9 cellular contexts compared by ENCODE assay signal in genomic region chr3:50591196-50591741, GRCh38. TPM values are rescaled to one million over a fixed set of nuclear protein-coding genes. Genes with fewer than 3 reads are reported as not detected.
A peak's percentile ranks its signal among the peaks of the same experiment; 100 is the strongest.
DNase-seq lines count a peak whose midpoint lies in the region; ATAC-seq and TF ChIP-seq lines count a peak whose summit lies in the region.
"Had no signal": no experiment of that assay in that cellular context is flagged by ENCODE, and none has a peak within 500 bp of the region (broad histone marks: within the 10 kb centered on the region; RNA-seq: fewer than 3 reads in every experiment).

No MANE protein-coding gene starts in this region.

- H3K9ac ChIP-seq in PC-3 (ENCODE audit: low read length), result no peak overlapping the region

- H3K36me3 Mint-ChIP-seq in glutamatergic neuron (ENCODE audit: unreplicated experiment), result no peaks in the 10 kb centered on the region

- no peak for TF ChIP-seq EP300 in transverse colon (IDR thresholded peaks at IDR 0.05; ENCODE audit: low read depth)

- no TSS peak for BruUV-seq in PC-3 (replicated peaks; lab: Mats Ljungman, UMichigan)

- H3K79me2 ChIP-seq in PC-3 (ENCODE audit: low read length), result no peaks in the 10 kb centered on the region

- H3K9me3 ChIP-seq in transverse colon, result no peaks in the 10 kb centered on the region
- no peaks in the 10 kb centered on the region for H3K9me3 ChIP-seq in PC-3 (ENCODE audit: low read length)

- ATAC-seq in PC-3, result no peak

- CTCF ChIA-PET in PC-3 (lab: Charles Lee), result interaction anchor here (0.5 to 1.6 kb wide), 4 partner anchors 10 to 722 kb away, joined by 3 to 5 read pairs (median 4); partner anchors contain the start of gene CISH

- peaks cover 6% of the 10 kb centered on the region for H3K4me1 Mint-ChIP-seq in glutamatergic neuron (ENCODE audit: low read depth, unreplicated experiment)

- H3K27me3 ChIP-seq in transverse colon (no peaks in the 10 kb centered on the region), PC-3 (ENCODE audit: low read length) (no peaks in the 10 kb centered on the region)
- H3K27me3 ChIP-seq: brain microvascular endothelial cell had no signal

- peaks cover 3% of the 10 kb centered on the region for H3K9me3 Mint-ChIP-seq in glutamatergic neuron (ENCODE audit: unreplicated experiment)

- TF ChIP-seq CTCF in NB4 (IDR thresholded peaks at IDR 0.05; ENCODE audit: low read depth, low read length) (no peak), glutamatergic neuron (IDR thresholded peaks at IDR 0.05; ENCODE audit: partially characterized antibody, unreplicated experiment) (no peak), transverse colon (IDR thresholded peaks at IDR 0.05) (no peak), PC-3 (conservative IDR thresholded peaks at IDR 0.05; ENCODE audit: low read depth, low read length) (no peak)

- H3K36me3 ChIP-seq in transverse colon (no peaks in the 10 kb centered on the region), PC-3 (ENCODE audit: low read depth, low read length) (no peaks in the 10 kb centered on the region)
- H3K36me3 ChIP-seq: brain microvascular endothelial cell had no signal

- DNase-seq in stimulated activated CD4-positive, alpha-beta T cell treated with anti-CD3 and anti-CD28 coated beads, Interleukin-15, amount 100 ng/mL, for 24 hours, result peak; percentile 61
- DNase-seq in stimulated activated CD4-positive, alpha-beta T cell treated with anti-CD3 and anti-CD28 coated beads, Interleukin-4, amount 100 ng/mL, for 4 hours, result no peak
- DNase-seq in NB4 (ENCODE audit: low read depth) (peak; percentile 65), glutamatergic neuron (no peak), transverse colon (no peak), HuH-7 (ENCODE audit: low spot score) (no peak), NCI-H1105 treated with DMSO at 0.1 percent for 48 hours (lab: John Stamatoyannopoulos, UW) (no peak), PC-3 (no peak)
- DNase-seq: brain microvascular endothelial cell had no signal

- H3K9me2 ChIP-seq in PC-3 (replicated peaks; ENCODE audit: low read length), result no peaks in the 10 kb centered on the region

- in situ Hi-C loops in transverse colon (cut with MboI; ENCODE audit: low pct_ligation_motif_present in 1 of 4, low pct_unique_long_range_greater_than_20kb in 1 of 4, low sequenced_read_pairs in 3 of 4), result no loop called here

- peaks cover 5 to 18% (median 13%) of the 10 kb centered on the region in 4 donors for H3K4me1 ChIP-seq in transverse colon
- peaks cover 2% of the 10 kb centered on the region; the same call in 1 of the 2 replicates for H3K4me1 ChIP-seq in PC-3 (ENCODE audit: insufficient read depth, low read length)

- 47% methylated on average over 6 of the region's 9 CpGs; no CpG with 5 or more reads in 1 of the 2 donors for WGBS in transverse colon (ENCODE audit: low coverage in 1 of 2), 2 donors

- no peak overlapping the region for H3K4me2 ChIP-seq in PC-3 (ENCODE audit: low read length)

- TF ChIP-seq POLR2A in NB4 (IDR thresholded peaks at IDR 0.05; ENCODE audit: extremely low read depth, insufficient read length), result no peak
- no peak for TF ChIP-seq POLR2A in transverse colon (IDR thresholded peaks at IDR 0.05)

- no peak overlapping the region for H3K4me3 Mint-ChIP-seq in glutamatergic neuron (ENCODE audit: unreplicated experiment)

- H3K27me3 Mint-ChIP-seq in glutamatergic neuron (ENCODE audit: unreplicated experiment), result peaks cover 3% of the 10 kb centered on the region

- peak overlapping the region; percentile 66 for H3K27ac Mint-ChIP-seq in glutamatergic neuron (ENCODE audit: unreplicated experiment)

- no peak overlapping the region for H2AFZ ChIP-seq in PC-3 (ENCODE audit: low read length)

- H3K27ac ChIP-seq in transverse colon (peak overlapping the region; percentile 65 to 73 (median 71)), PC-3 (ENCODE audit: low read length) (no peak overlapping the region)
- H3K27ac ChIP-seq: brain microvascular endothelial cell had no signal

- H4K20me1 ChIP-seq in PC-3 (ENCODE audit: low read length), result no peaks in the 10 kb centered on the region

- POLR2A ChIA-PET in PC-3 (lab: Charles Lee; ENCODE audit: unreplicated experiment), result no interaction called here

- H3K4me3 ChIP-seq in NB4 (ENCODE audit: low read depth, low read length) (no peak overlapping the region), transverse colon (no peak overlapping the region), PC-3 (ENCODE audit: low read length) (no peak overlapping the region)

- intact Hi-C loops in transverse colon (cut with DNase I; ENCODE audit: low total_unique reads) (no loop called here), PC-3 (cut with micrococcal nuclease) (no loop called here)

- no peaks in the 10 kb centered on the region for H3F3A ChIP-seq in PC-3 (ENCODE audit: low read length, unreplicated experiment)

RNA-seq across cellular contexts. Expression of gene CISH, which starts 20.3 kb away (rescaled TPM):
- total RNA-seq in glutamatergic neuron (ENCODE audit: unreplicated experiment), result 6.0 TPM
- total RNA-seq in transverse colon, result 10 to 100 TPM in 2 of 4 donors, 1 to 10 TPM in 2; 3.0 to 15.9 (median 9.2) TPM
- total RNA-seq in PC-3 (2014; rRNA removed), result 1.6 and 2.3 TPM in 2 replicates

RNA-seq across cellular contexts. Expression of gene HEMK1, which starts 21.9 kb away (rescaled TPM):
- total RNA-seq in glutamatergic neuron (ENCODE audit: unreplicated experiment) (21.1 TPM), transverse colon (10 to 100 TPM in 1 of 4 donors, 1 to 10 TPM in 3; 7.3 to 11.6 (median 7.9) TPM), PC-3 (2014; rRNA removed) (20.3 and 22.2 TPM in 2 replicates)

RNA-seq across cellular contexts. Expression of gene C3orf18, which starts 23.7 kb away (rescaled TPM):
- total RNA-seq in glutamatergic neuron (ENCODE audit: unreplicated experiment), result 13.0 TPM
- total RNA-seq in transverse colon, result 10 to 100 TPM in 1 of 4 donors, 1 to 10 TPM in 3; 1.9 to 10.2 (median 4.3) TPM
- total RNA-seq in PC-3 (2014; rRNA removed), result 31.2 and 33.9 TPM in 2 replicates

RNA-seq across cellular contexts. Expression of gene MAPKAPK3, which starts 25.7 kb away (rescaled TPM):
- total RNA-seq in glutamatergic neuron (ENCODE audit: unreplicated experiment), result 10.7 TPM
- 10 to 100 TPM; 21.3 to 37.8 (median 26.9) TPM for total RNA-seq in transverse colon
- 142 and 174 TPM in 2 replicates for total RNA-seq in PC-3 (2014; rRNA removed)

Comparison
In these comparisons a context has a peak if more than half of its experiments do, and no peak if none do; other contexts are left out.
1. DNase-seq: peak in stimulated activated CD4-positive, alpha-beta T cell treated with anti-CD3 and anti-CD28 coated beads, Interleukin-15, amount 100 ng/mL, for 24 hours (single experiment) and NB4 (single experiment); none in stimulated activated CD4-positive, alpha-beta T cell treated with anti-CD3 and anti-CD28 coated beads, Interleukin-4, amount 100 ng/mL, for 4 hours (0 of 2), glutamatergic neuron (single experiment), transverse colon (single experiment), HuH-7 (single experiment), NCI-H1105 treated with DMSO at 0.1 percent for 48 hours (single experiment) and PC-3 (single experiment).